ENCODE assay signal across 17 cellular contexts in the genomic region with DNA sequence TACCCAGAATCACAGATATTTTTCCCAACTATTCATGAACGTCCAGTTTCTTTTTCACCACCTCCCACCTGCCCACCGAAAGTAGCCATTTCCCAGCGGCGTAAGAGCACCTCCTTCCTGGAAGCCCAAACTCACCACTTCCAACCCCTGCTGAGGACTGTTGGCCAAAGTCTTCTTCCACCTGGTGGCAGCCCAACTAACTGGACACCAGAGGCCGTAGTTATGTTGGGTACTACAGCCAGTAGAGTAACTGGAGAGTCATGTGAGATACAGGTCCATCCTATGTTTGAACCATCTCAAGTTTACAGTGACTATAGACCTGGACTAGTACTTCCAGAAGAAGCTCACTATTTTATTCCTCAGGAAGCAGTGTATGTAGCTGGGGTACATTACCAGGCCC.
"Had no signal": no experiment of that assay in that cellular context is flagged by ENCODE, and none has a peak within 500 bp of the region (broad histone marks: within the 10 kb centered on the region; RNA-seq: fewer than 3 reads in every experiment).

No MANE protein-coding gene starts in this region.

- H3K4me3 ChIP-seq: ascending aorta, esophagus squamous epithelium, hepatocyte, prostate gland, right lobe of liver, smooth muscle cell, thyroid gland had no signal

- H2AFZ ChIP-seq: hepatocyte had no signal

- H3K79me2 ChIP-seq: hepatocyte had no signal

- DNase-seq: activated CD4-positive, alpha-beta T cell treated with anti-CD3 and anti-CD28 coated beads, Interleukin-2, amount 50 U/mL, for 4 hours; activated naive CD4-positive, alpha-beta T cell treated with Interleukin-2 at 50 U/mL for 16 hours; cerebellar nuclear complex; effector CD8-positive, alpha-beta T cell; esophagus squamous epithelium; left colon; right lobe of liver; stimulated activated CD4-positive, alpha-beta T cell treated with anti-CD3 and anti-CD28 coated beads, Interleukin-4, amount 100 ng/mL, for 1 hour; T-helper 17 cell; thyroid gland; WERI-Rb-1 had no signal

- H3K4me2 ChIP-seq: hepatocyte, smooth muscle cell had no signal

- H3K4me3 Mint-ChIP-seq: activated T-helper 17 cell treated with anti-CD3 and anti-CD28 coated beads, Interleukin-2, amount 50 U/mL, for 72 hours; neural crest cell; T-helper 17 cell had no signal

- H3K9me3 ChIP-seq: ascending aorta, esophagus squamous epithelium, prostate gland, right lobe of liver, thyroid gland had no signal

- H3K27me3 ChIP-seq: ascending aorta, esophagus squamous epithelium, hepatocyte, right lobe of liver, thyroid gland had no signal

- H3K27ac ChIP-seq: ascending aorta, esophagus squamous epithelium, hepatocyte, prostate gland, right lobe of liver, thyroid gland, WERI-Rb-1 had no signal

- H3K4me1 ChIP-seq: ascending aorta, prostate gland, right lobe of liver had no signal

- H3K36me3 ChIP-seq: prostate gland had no signal

- H3K27me3 Mint-ChIP-seq: activated T-helper 17 cell treated with anti-CD3 and anti-CD28 coated beads, Interleukin-2, amount 50 U/mL, for 72 hours; T-helper 17 cell had no signal

- H3K4me1 Mint-ChIP-seq: neural crest cell had no signal

- H3K9me3 Mint-ChIP-seq: activated T-helper 17 cell treated with anti-CD3 and anti-CD28 coated beads, Interleukin-2, amount 50 U/mL, for 72 hours; neural crest cell had no signal
